ENCODE assay signal across 9 cellular contexts in genomic region chr4:158782539-158783360, GRCh38. TPM values are rescaled to one million over a fixed set of nuclear protein-coding genes. Genes with fewer than 3 reads are reported as not detected.
DNase-seq lines count a peak whose midpoint lies in the region; ATAC-seq, FAIRE-seq and TF ChIP-seq lines count a peak whose summit lies in the region.
"Had no signal": no experiment of that assay in that cellular context is flagged by ENCODE, and none has a peak within 500 bp of the region (broad histone marks: within the 10 kb centered on the region; RNA-seq: fewer than 3 reads in every experiment).

No MANE protein-coding gene starts in this region.

- H3K4me3 ChIP-seq in ascending aorta (peak overlapping the region in 1 of 2 donors; percentile 4), mesendoderm (ENCODE audit: low read length) (no peak overlapping the region)

- no peak overlapping the region for H3K18ac ChIP-seq in mesendoderm (ENCODE audit: low read length)

- no peak overlapping the region for H3K4me3 Mint-ChIP-seq in activated T-helper 2 cell treated with anti-CD3 and anti-CD28 coated beads, Interferon-gamma antibody, Interleukin-2, Interleukin-4, amounts not matched to agents 10 μg/mL and 5 μg/mL and 100 μg/mL, durations not matched to agents 14 hours and 24 hours and 36 hours (ENCODE audit: low read depth)
- H3K4me3 Mint-ChIP-seq: IgD-negative memory B cell had no signal

- H3K56ac ChIP-seq in mesendoderm (ENCODE audit: low read length): no peak overlapping the region

- H3K23ac ChIP-seq in mesendoderm (ENCODE audit: low read length): no peak overlapping the region

- FAIRE-seq in GM12892 (lab: Jason Lieb, UNC): no peak

- H3K27me3 Mint-ChIP-seq in activated T-helper 2 cell treated with anti-CD3 and anti-CD28 coated beads, Interferon-gamma antibody, Interleukin-2, Interleukin-4, amounts not matched to agents 10 μg/mL and 5 μg/mL and 100 μg/mL, durations not matched to agents 14 hours and 24 hours and 36 hours (ENCODE audit: low read depth): no peaks in the 10 kb centered on the region

- no peak overlapping the region for H3K4me2 ChIP-seq in mesendoderm (ENCODE audit: low read length)

- H3K4me1 ChIP-seq in ascending aorta: peaks cover 8 to 59% of the 10 kb centered on the region in 2 donors
- H3K4me1 ChIP-seq in mesendoderm (ENCODE audit: control insufficient read depth, low read depth, low read length): peaks cover 2% of the 10 kb centered on the region

- H2BK15ac ChIP-seq in mesendoderm (replicated peaks; ENCODE audit: low read depth): no peak overlapping the region

- no peak overlapping the region for H4K8ac ChIP-seq in mesendoderm (ENCODE audit: low read depth, low read length)

- H3K27ac ChIP-seq in ascending aorta (peak overlapping the region; percentile 9 to 47), mesendoderm (ENCODE audit: low read depth, low read length) (no peak overlapping the region)

- H3K36me3 ChIP-seq in ascending aorta (no peaks in the 10 kb centered on the region), mesendoderm (ENCODE audit: control insufficient read depth, insufficient read depth, low read length) (no peaks in the 10 kb centered on the region)

- peaks cover 2% of the 10 kb centered on the region for H3K79me1 ChIP-seq in mesendoderm (ENCODE audit: low read length)

- DNase-seq in DMS53 (lab: John Stamatoyannopoulos, UW) (peak; percentile 41), ascending aorta (ENCODE audit: low spot score in 2 of 2) (no peak), mesendoderm (peak; percentile 83), activated gamma-delta T cell treated with Interleukin-2 at 50 U/mL for 16 hours (no peak), NCI-H774 (lab: John Stamatoyannopoulos, UW) (no peak), GM12892 (ENCODE audit: insufficient read length) (no peak)
- no peak for DNase-seq in activated T-helper 2 cell treated with anti-CD3 and anti-CD28 coated beads, Interferon-gamma antibody, Interleukin-2, Interleukin-4, amounts not matched to agents 10 μg/mL and 5 μg/mL and 100 μg/mL, durations not matched to agents 14 hours and 24 hours and 36 hours (ENCODE audit: low spot score)

- H3K9me3 Mint-ChIP-seq in activated T-helper 2 cell treated with anti-CD3 and anti-CD28 coated beads, Interferon-gamma antibody, Interleukin-2, Interleukin-4, amounts not matched to agents 10 μg/mL and 5 μg/mL and 100 μg/mL, durations not matched to agents 14 hours and 24 hours and 36 hours: no peaks in the 10 kb centered on the region
- H3K9me3 Mint-ChIP-seq: IgD-negative memory B cell had no signal

- no peak overlapping the region for H2BK120ac ChIP-seq in mesendoderm (ENCODE audit: low read depth, low read length)

- H3K27ac Mint-ChIP-seq in activated T-helper 2 cell treated with anti-CD3 and anti-CD28 coated beads, Interferon-gamma antibody, Interleukin-2, Interleukin-4, amounts not matched to agents 10 μg/mL and 5 μg/mL and 100 μg/mL, durations not matched to agents 14 hours and 24 hours and 36 hours: no peak overlapping the region
- H3K27ac Mint-ChIP-seq: IgD-negative memory B cell had no signal

- no peaks in the 10 kb centered on the region for H3K9me3 ChIP-seq in ascending aorta

- H3K27me3 ChIP-seq in ascending aorta (no peaks in the 10 kb centered on the region), mesendoderm (ENCODE audit: insufficient read depth, low read length, poor library complexity) (no peaks in the 10 kb centered on the region)

- peak; percentile 76 for ATAC-seq in HG02610 (IDR thresholded peaks at IDR 0.05; ENCODE audit: unreplicated experiment)

- TF ChIP-seq POLR2A in GM12892 (IDR thresholded peaks at IDR 0.05; ENCODE audit: low read depth, low read length): no peak

- WGBS in mesendoderm (ENCODE audit: extremely low coverage, insufficient coverage, low lambda C conversion rate): no CpG with 5 or more reads among the region's 4 CpGs

- H3K4me1 Mint-ChIP-seq in activated T-helper 2 cell treated with anti-CD3 and anti-CD28 coated beads, Interferon-gamma antibody, Interleukin-2, Interleukin-4, amounts not matched to agents 10 μg/mL and 5 μg/mL and 100 μg/mL, durations not matched to agents 14 hours and 24 hours and 36 hours (ENCODE audit: low read depth): peaks cover 45% of the 10 kb centered on the region

- H2BK5ac ChIP-seq in mesendoderm (ENCODE audit: low read length): no peak overlapping the region

- TF ChIP-seq CTCF in ascending aorta (IDR thresholded peaks at IDR 0.05): no peak

- H3K9ac ChIP-seq in mesendoderm (ENCODE audit: low read length): no peak overlapping the region

- H2AK5ac ChIP-seq in mesendoderm (ENCODE audit: low read length): no peak overlapping the region

- intact Hi-C loops in ascending aorta (cut with DNase I): no loop called here
- intact Hi-C loops in activated T-helper 2 cell treated with anti-CD3 and anti-CD28 coated beads, Interferon-gamma antibody, Interleukin-2, Interleukin-4, amounts not matched to agents 10 μg/mL and 5 μg/mL and 100 μg/mL, durations not matched to agents 14 hours and 24 hours and 36 hours (cut with micrococcal nuclease): no loop called here

- no peak overlapping the region for H4K5ac ChIP-seq in mesendoderm (ENCODE audit: low read length)

- no peaks in the 10 kb centered on the region for H3K36me3 Mint-ChIP-seq in activated T-helper 2 cell treated with anti-CD3 and anti-CD28 coated beads, Interferon-gamma antibody, Interleukin-2, Interleukin-4, amounts not matched to agents 10 μg/mL and 5 μg/mL and 100 μg/mL, durations not matched to agents 14 hours and 24 hours and 36 hours (ENCODE audit: low read depth)

- H3K79me2 ChIP-seq in mesendoderm (ENCODE audit: control insufficient read depth, insufficient read depth, low read length): no peaks in the 10 kb centered on the region

- H3K4ac ChIP-seq in mesendoderm (ENCODE audit: low read depth, low read length): no peak overlapping the region

RNA-seq across cellular contexts. Expression of gene FNIP2, which starts 13.9 kb away (rescaled TPM):
- 44.1 TPM for total RNA-seq in ascending aorta
- 5.1 TPM for polyA plus RNA-seq in mesendoderm (2013, experiment 1 of 2)
- 4.9 TPM for polyA plus RNA-seq in mesendoderm (2013, experiment 2 of 2)
- polyA plus RNA-seq in GM12892 (2012; ENCODE audit: missing spikeins): 0.34 TPM
- 10.5 and 11.9 TPM in 2 replicates for total RNA-seq in activated T-helper 2 cell treated with anti-CD3 and anti-CD28 coated beads, Interferon-gamma antibody, Interleukin-2, Interleukin-4, amounts not matched to agents 10 μg/mL and 5 μg/mL and 100 μg/mL, durations not matched to agents 14 hours and 24 hours and 36 hours

RNA-seq across cellular contexts. Expression of gene PPID, which starts 59.6 kb away (rescaled TPM):
- 20.8 TPM for total RNA-seq in ascending aorta
- polyA plus RNA-seq in mesendoderm (2013, experiment 1 of 2): 60.3 TPM
- 60.1 TPM for polyA plus RNA-seq in mesendoderm (2013, experiment 2 of 2)
- 45.0 TPM for polyA plus RNA-seq in GM12892 (2012; ENCODE audit: missing spikeins)
- 56.8 and 58.5 TPM in 2 replicates for total RNA-seq in activated T-helper 2 cell treated with anti-CD3 and anti-CD28 coated beads, Interferon-gamma antibody, Interleukin-2, Interleukin-4, amounts not matched to agents 10 μg/mL and 5 μg/mL and 100 μg/mL, durations not matched to agents 14 hours and 24 hours and 36 hours

Comparison
In these comparisons a context has a peak if more than half of its experiments do, and no peak if none do; other contexts are left out.
1. DNase-seq: peak in DMS53 (single experiment) and mesendoderm (single experiment); none in ascending aorta (0 of 2), activated gamma-delta T cell treated with Interleukin-2 at 50 U/mL for 16 hours (single experiment), NCI-H774 (single experiment), GM12892 (single experiment) and activated T-helper 2 cell treated with anti-CD3 and anti-CD28 coated beads, Interferon-gamma antibody, Interleukin-2, Interleukin-4, amounts not matched to agents 10 μg/mL and 5 μg/mL and 100 μg/mL, durations not matched to agents 14 hours and 24 hours and 36 hours (single experiment).